ENCODE assay signal across 1 cellular context in genomic region chr12:50282581-50283229, GRCh38.
TF ChIP-seq lines count a peak whose summit lies in the region.

No MANE protein-coding gene starts in this region.

TF ChIP-seq in HCT116, 20 proteins besides CTCF, POLR2A, EP300 and RAD21 (continued from another document):
- TF ChIP-seq CBX3 (IDR thresholded peaks at IDR 0.05; ENCODE audit: low read depth) (no peak), ATF3 (IDR thresholded peaks at IDR 0.05) (no peak)
- TF ChIP-seq, protein P1, sequence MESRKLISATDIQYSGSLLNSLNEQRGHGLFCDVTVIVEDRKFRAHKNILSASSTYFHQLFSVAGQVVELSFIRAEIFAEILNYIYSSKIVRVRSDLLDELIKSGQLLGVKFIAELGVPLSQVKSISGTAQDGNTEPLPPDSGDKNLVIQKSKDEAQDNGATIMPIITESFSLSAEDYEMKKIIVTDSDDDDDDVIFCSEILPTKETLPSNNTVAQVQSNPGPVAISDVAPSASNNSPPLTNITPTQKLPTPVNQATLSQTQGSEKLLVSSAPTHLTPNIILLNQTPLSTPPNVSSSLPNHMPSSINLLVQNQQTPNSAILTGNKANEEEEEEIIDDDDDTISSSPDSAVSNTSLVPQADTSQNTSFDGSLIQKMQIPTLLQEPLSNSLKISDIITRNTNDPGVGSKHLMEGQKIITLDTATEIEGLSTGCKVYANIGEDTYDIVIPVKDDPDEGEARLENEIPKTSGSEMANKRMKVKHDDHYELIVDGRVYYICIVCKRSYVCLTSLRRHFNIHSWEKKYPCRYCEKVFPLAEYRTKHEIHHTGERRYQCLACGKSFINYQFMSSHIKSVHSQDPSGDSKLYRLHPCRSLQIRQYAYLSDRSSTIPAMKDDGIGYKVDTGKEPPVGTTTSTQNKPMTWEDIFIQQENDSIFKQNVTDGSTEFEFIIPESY (IDR thresholded peaks at IDR 0.05; ENCODE audit: extremely low read depth, insufficient replicate concordance, low read length), result no peak
TF ChIP-seq in HCT116: peak in this region for 0.
